ENCODE assay signal across 20 cellular contexts in the genomic region with DNA sequence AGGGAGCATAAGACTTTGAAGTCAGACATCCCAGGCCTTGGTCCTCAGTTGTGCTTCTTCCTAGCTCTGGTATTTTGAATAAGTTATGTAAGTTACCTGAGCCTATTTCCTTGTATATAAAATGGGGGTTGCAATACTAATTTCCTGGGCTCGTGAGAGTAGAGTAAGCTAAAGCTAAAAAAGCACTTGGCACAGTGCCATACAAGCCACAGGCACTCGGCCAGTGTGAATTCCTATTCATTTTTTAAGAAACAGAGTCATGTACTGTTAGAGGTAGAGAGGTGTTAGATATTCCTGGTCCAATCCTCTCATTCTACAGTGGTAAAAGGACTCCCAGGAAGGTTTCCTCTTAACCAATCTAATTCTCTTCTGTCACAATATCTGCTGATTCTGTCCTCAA.
DNase-seq lines count a peak whose midpoint lies in the region; ATAC-seq and TF ChIP-seq lines count a peak whose summit lies in the region.
"Had no signal": no experiment of that assay in that cellular context is flagged by ENCODE, and none has a peak within 500 bp of the region (broad histone marks: within the 10 kb centered on the region; RNA-seq: fewer than 3 reads in every experiment).

No MANE protein-coding gene starts in this region.

- H3K4me1 ChIP-seq in cardiac muscle cell (ENCODE audit: low read depth): peaks cover 5% of the 10 kb centered on the region

- no peaks in the 10 kb centered on the region for H3K36me3 ChIP-seq in cardiac muscle cell

- no peaks in the 10 kb centered on the region for H3K9me3 ChIP-seq in cardiac muscle cell (ENCODE audit: low read depth)
- H3K9me3 ChIP-seq: Caco-2 had no signal

- peak; percentile 40 to 41 for DNase-seq in cardiac muscle cell (ENCODE audit: low read depth in 1 of 2, low spot score in 1 of 2)
- no peak for DNase-seq in left ventricle myocardium superior
- DNase-seq in RPMI8226: peak; percentile 71
- peak; percentile 53 for DNase-seq in choroid plexus epithelial cell (ENCODE audit: low read depth)
- DNase-seq: Caco-2; CD4-positive, alpha-beta T cell; EL; GM23248; NCI-H1417 treated with DMSO at 0.1 percent for 48 hours; NCI-H187 treated with DMSO at 0.1 percent for 48 hours; NCI-H2171; NCI-H446; NCI-H526 treated with DMSO at 0.1 percent for 48 hours; OCI-M1; SIG-M5 had no signal

- intact Hi-C loops in left ventricle myocardium superior (cut with micrococcal nuclease): no loop called here

- no peak for TF ChIP-seq CTCF in cardiac muscle cell (IDR thresholded peaks at IDR 0.05; ENCODE audit: low read depth, low read length)
- no peak for TF ChIP-seq CTCF in choroid plexus epithelial cell (conservative IDR thresholded peaks at IDR 0.05; ENCODE audit: low read depth, low read length)

- no peaks in the 10 kb centered on the region for H3K27me3 ChIP-seq in cardiac muscle cell

- H3K4me3 ChIP-seq in cardiac muscle cell (no peak overlapping the region), choroid plexus epithelial cell (ENCODE audit: low read depth, low read length) (no peak overlapping the region)
- H3K4me3 ChIP-seq: A549, GM23248 had no signal

- ATAC-seq in left ventricle myocardium superior: no peak
- ATAC-seq in esophagus mucosa: no peak
- ATAC-seq in HG03460 (IDR thresholded peaks at IDR 0.05; ENCODE audit: unreplicated experiment): no peak
- ATAC-seq in activated CD4-positive, CD25-positive, alpha-beta regulatory T cell treated with anti-CD3 and anti-CD28 coated beads, Interleukin-2, amount 50 U/mL, for 24 hours: no peak

- H3K27ac ChIP-seq in cardiac muscle cell: no peak overlapping the region
- H3K27ac ChIP-seq: GM23248, KMS-11 had no signal
